ENCODE assay signal across 24 cellular contexts in the genomic region with DNA sequence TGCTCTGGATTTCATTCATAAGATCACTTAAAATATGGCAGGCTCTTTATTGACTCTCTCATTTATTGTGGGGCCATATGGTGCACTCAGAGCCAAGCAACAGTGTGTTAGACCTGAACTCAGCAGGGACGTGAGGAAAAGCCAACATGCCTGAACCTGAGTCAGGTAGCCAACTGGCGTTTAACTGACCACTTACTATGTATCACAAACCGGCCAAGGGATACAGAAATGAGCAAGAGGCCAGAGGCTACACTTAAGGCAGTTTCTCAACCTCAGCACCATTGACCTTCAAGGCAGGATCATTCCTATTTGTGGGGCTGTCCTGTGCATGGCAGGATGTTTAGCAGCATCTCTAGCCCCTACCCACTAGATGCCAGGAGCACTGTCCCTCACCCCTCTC.
"Had no signal": no experiment of that assay in that cellular context is flagged by ENCODE, and none has a peak within 500 bp of the region (broad histone marks: within the 10 kb centered on the region; RNA-seq: fewer than 3 reads in every experiment).

No MANE protein-coding gene starts in this region.

- H3K4me1 ChIP-seq: breast epithelium, colonic mucosa, gastroesophageal sphincter, left lung, lower lobe of right lung, right lobe of liver had no signal

- DNase-seq: activated CD4-positive, alpha-beta memory T cell treated with anti-CD3 and anti-CD28 coated beads for 36 hours; activated CD4-positive, alpha-beta T cell treated with anti-CD3 and anti-CD28 coated beads for 48 hours; activated naive CD4-positive, alpha-beta T cell; activated T-cell treated with anti-CD3 and anti-CD28 coated beads for 4 hours; activated T-cell treated with anti-CD3 and anti-CD28 coated beads, Interleukin-2, amount 50 U/mL, for 72 hours; colonic mucosa; dorsolateral prefrontal cortex; effector memory CD4-positive, alpha-beta T cell; left lung; lower lobe of right lung; mesendoderm; right lobe of liver; stimulated activated CD4-positive, alpha-beta T cell treated with anti-CD3 and anti-CD28 coated beads, Interleukin-12 subunit alpha, Interleukin-12 subunit beta, amount 100 ng/mL, for 4 hours; stimulated activated CD4-positive, alpha-beta T cell treated with anti-CD3 and anti-CD28 coated beads, Interleukin-4, amount 100 ng/mL, for 1 hour; stimulated activated naive CD8-positive, alpha-beta T cell treated with anti-CD3 and anti-CD28 coated beads, Interleukin-15, Interleukin-2, amounts not matched to agents 100 U/mL and 50 U/mL, for 24 hours; SW 1271; T-helper 9 cell; uterus had no signal

- H3K27me3 ChIP-seq: breast epithelium, colonic mucosa, gastroesophageal sphincter, left lung, right lobe of liver, uterus had no signal

- FAIRE-seq: TTC549 had no signal

- H3K4me3 ChIP-seq: breast epithelium, colonic mucosa, dorsolateral prefrontal cortex, gastroesophageal sphincter, left lung, lower lobe of right lung, right lobe of liver, skin epidermis, thoracic aorta, uterus had no signal

- H3K27ac ChIP-seq: breast epithelium, colonic mucosa, dorsolateral prefrontal cortex, gastroesophageal sphincter, left lung, lower lobe of right lung, right lobe of liver, skin epidermis, thoracic aorta, uterus, VCaP had no signal

- H3K36me3 ChIP-seq: breast epithelium, colonic mucosa, gastroesophageal sphincter, left lung, lower lobe of right lung, right lobe of liver, thoracic aorta, uterus had no signal

- H3K9me3 ChIP-seq: colonic mucosa, right lobe of liver, thoracic aorta had no signal
